In genomic region chr10:68327889-68328786, GRCh38 we compare ENCODE assay signal across 8 cellular contexts. TPM values are rescaled to one million over a fixed set of nuclear protein-coding genes. Genes with fewer than 3 reads are reported as not detected.
DNase-seq lines count a peak whose midpoint lies in the region; ATAC-seq, FAIRE-seq and TF ChIP-seq lines count a peak whose summit lies in the region.

No MANE protein-coding gene starts in this region.

- H3K27ac ChIP-seq in BLaER1 treated with 17β-estradiol and CSF1 and Interleukin-3, amounts not matched to agents 10 nM and 100 nM = peak overlapping the region; percentile 60 to 100 (median 99)

- no peaks in the 10 kb centered on the region; a peak in 1 of 22 replicates for H3K36me3 ChIP-seq in BLaER1 treated with 17β-estradiol and CSF1 and Interleukin-3, amounts not matched to agents 10 nM and 100 nM

- peaks cover 32 to 44% (median 41%) of the 10 kb centered on the region in 10 experiments for H3K4me1 ChIP-seq in BLaER1 treated with 17β-estradiol and CSF1 and Interleukin-3, amounts not matched to agents 10 nM and 100 nM

- H3K4me3 ChIP-seq in BLaER1 treated with 17β-estradiol and CSF1 and Interleukin-3, amounts not matched to agents 10 nM and 100 nM = peak overlapping the region in 7 of 10 experiments; percentile 7 to 42 (median 32); a peak in 9 of 20 replicates

- no peak for ATAC-seq in HG03460 (IDR thresholded peaks at IDR 0.05; ENCODE audit: unreplicated experiment)

- peak overlapping the region; percentile 33 to 73 (median 66); a peak in 19 of 22 replicates for H3K9ac ChIP-seq in BLaER1 treated with 17β-estradiol and CSF1 and Interleukin-3, amounts not matched to agents 10 nM and 100 nM

- H3K4me2 ChIP-seq in BLaER1 treated with 17β-estradiol and CSF1 and Interleukin-3, amounts not matched to agents 10 nM and 100 nM = peak overlapping the region; percentile 58 to 95 (median 79)

- H4K20me1 ChIP-seq in BLaER1 treated with 17β-estradiol and CSF1 and Interleukin-3, amounts not matched to agents 10 nM and 100 nM = peaks cover 3 to 7% (median 5%) of the 10 kb centered on the region in 11 experiments; a peak in 20 of 22 replicates

- DNase-seq in HPDE6-E6E7 (ENCODE audit: extremely low spot score) = peak; percentile 20
- peak; percentile 52 for DNase-seq in SK-MEL-5 (ENCODE audit: low read depth, low spot score)
- DNase-seq in nephron progenitor cell = no peak
- DNase-seq in stimulated activated CD4-positive, alpha-beta T cell treated with anti-CD3 and anti-CD28 coated beads, Interleukin-4, amount 100 ng/mL, for 24 hours = no peak
- no peak for DNase-seq in stimulated activated CD4-positive, alpha-beta T cell treated with anti-CD3 and anti-CD28 coated beads, Interleukin-4, amount 100 ng/mL, for 4 hours

- H3K36me3 Mint-ChIP-seq in nephron progenitor cell (ENCODE audit: low read depth) = no peaks in the 10 kb centered on the region

- in situ Hi-C loops in SK-MEL-5 (cut with HindIII; ENCODE audit: low pct_unique_long_range_greater_than_20kb, low sequenced_read_pairs) = no loop called here

- H3K27me3 ChIP-seq in BLaER1 treated with 17β-estradiol and CSF1 and Interleukin-3, amounts not matched to agents 10 nM and 100 nM = no peaks in the 10 kb centered on the region

- H3K27me3 Mint-ChIP-seq in nephron progenitor cell (ENCODE audit: low read depth, poor library complexity) = peaks cover 11% of the 10 kb centered on the region

- peak overlapping the region; percentile 8 for H3K27ac Mint-ChIP-seq in nephron progenitor cell

- H3K9me3 ChIP-seq in BLaER1 treated with 17β-estradiol and CSF1 and Interleukin-3, amounts not matched to agents 10 nM and 100 nM (replicated peaks in 1 of 11) = peaks cover 0 to 17% (median 0%) of the 10 kb centered on the region in 11 experiments; a peak in 7 of 22 replicates

- TF ChIP-seq CTCF in nephron progenitor cell (IDR thresholded peaks at IDR 0.05) = no peak

- H3K4me3 Mint-ChIP-seq in nephron progenitor cell = peak overlapping the region; percentile 5

- H3K9me3 Mint-ChIP-seq in nephron progenitor cell = no peaks in the 10 kb centered on the region

- H3K4me1 Mint-ChIP-seq in nephron progenitor cell = peaks cover 30% of the 10 kb centered on the region

- peak; percentile 26 for FAIRE-seq in endometrium (lab: Jason Lieb, UNC)

RNA-seq across cellular contexts. Expression of gene HNRNPH3, which starts 3.7 kb away (rescaled TPM):
- total RNA-seq in SK-MEL-5 (2014; rRNA removed; shearing (Covaris generic)) = 8.3 and 11.5 TPM in 2 replicates
- 143 and 162 TPM in 2 replicates for polyA plus RNA-seq in SK-MEL-5 (2015; cell fraction: cytosol; rRNA removed)
- 216 and 249 TPM in 2 replicates for polyA plus RNA-seq in SK-MEL-5 (2015; cell fraction: nucleus; rRNA removed)

RNA-seq across cellular contexts. Expression of gene PBLD, which starts 4.6 kb away (rescaled TPM):
- total RNA-seq in SK-MEL-5 (2014; rRNA removed; shearing (Covaris generic)) = 1.2 and 1.6 TPM in 2 replicates
- 0.92 and 1.2 TPM in 2 replicates for polyA plus RNA-seq in SK-MEL-5 (2015; cell fraction: cytosol; rRNA removed)
- 1.3 and 3.9 TPM in 2 replicates for polyA plus RNA-seq in SK-MEL-5 (2015; cell fraction: nucleus; rRNA removed)

Comparison
In these comparisons a context has a peak if more than half of its experiments do, and no peak if none do; other contexts are left out.
1. DNase-seq: peak in HPDE6-E6E7 (single experiment) and SK-MEL-5 (single experiment); none in nephron progenitor cell (single experiment), stimulated activated CD4-positive, alpha-beta T cell treated with anti-CD3 and anti-CD28 coated beads, Interleukin-4, amount 100 ng/mL, for 24 hours (single experiment) and stimulated activated CD4-positive, alpha-beta T cell treated with anti-CD3 and anti-CD28 coated beads, Interleukin-4, amount 100 ng/mL, for 4 hours (0 of 2).